ENCODE assay signal across 1 cellular context in genomic region chr6:2845880-2846208, GRCh38.
TF ChIP-seq lines count a peak whose summit lies in the region.

No MANE protein-coding gene starts in this region.

TF ChIP-seq in HepG2, 621 proteins besides CTCF, POLR2A, EP300 and RAD21 (continued from another document):
- TF ChIP-seq ZNF281 (CRISPR knock-in tag; IDR thresholded peaks at IDR 0.05; ENCODE audit: borderline replicate concordance) (no peak), ZMAT5 (CRISPR knock-in tag; IDR thresholded peaks at IDR 0.05; ENCODE audit: borderline replicate concordance, low read depth) (no peak), TFAP4 (IDR thresholded peaks at IDR 0.05; ENCODE audit: borderline replicate concordance, low read depth) (no peak)
TF ChIP-seq in HepG2: peak in this region for 0.
